In genomic region chr16:27228621-27229501, GRCh38 we compare ENCODE assay signal across 9 cellular contexts. TPM values are rescaled to one million over a fixed set of nuclear protein-coding genes. Genes with fewer than 3 reads are reported as not detected.
DNase-seq lines count a peak whose midpoint lies in the region; ATAC-seq, FAIRE-seq and TF ChIP-seq lines count a peak whose summit lies in the region.
"Had no signal": no experiment of that assay in that cellular context is flagged by ENCODE, and none has a peak within 500 bp of the region (broad histone marks: within the 10 kb centered on the region; RNA-seq: fewer than 3 reads in every experiment).

No MANE protein-coding gene starts in this region.

- no peak overlapping the region for H2AFZ ChIP-seq in HepG2 (ENCODE audit: low read length)

- DNase-seq in right lobe of liver (peak in 1 of 3 donors; percentile 50), HepG2 (ENCODE audit: low spot score) (no peak), T-helper 17 cell (no peak), left ventricle myocardium inferior (peak; percentile 58), upper lobe of right lung (no peak), AG08395 (ENCODE audit: low spot score) (no peak), NCI-H187 (lab: John Stamatoyannopoulos, UW) (no peak)
- DNase-seq: NCI-H345 had no signal

- no peak for TF ChIP-seq POLR2A in right lobe of liver (IDR thresholded peaks at IDR 0.05)
- no peak for TF ChIP-seq POLR2A in HepG2 (IDR thresholded peaks at IDR 0.05; ENCODE audit: insufficient read depth in 1 of 2, low read depth in 2 of 2, low read length in 2 of 2)

- no peaks in the 10 kb centered on the region for H3K27me3 Mint-ChIP-seq in T-helper 17 cell

- no peaks in the 10 kb centered on the region for H3K27me3 ChIP-seq in right lobe of liver
- no peaks in the 10 kb centered on the region for H3K27me3 ChIP-seq in HepG2 (ENCODE audit: control insufficient read depth in 1 of 2, insufficient read depth in 2 of 2, low read length in 2 of 2)
- H3K27me3 ChIP-seq in left ventricle myocardium inferior (ENCODE audit: low read depth) = no peaks in the 10 kb centered on the region
- no peaks in the 10 kb centered on the region for H3K27me3 ChIP-seq in upper lobe of right lung

- peak overlapping the region; percentile 100 for H3K27ac Mint-ChIP-seq in T-helper 17 cell

- no peak overlapping the region for H3K9ac ChIP-seq in HepG2 (ENCODE audit: insufficient read depth, low read depth, low read length)

- 87% methylated on average over 15 of the region's 21 CpGs for WGBS in right lobe of liver (ENCODE audit: insufficient coverage, low coverage, low lambda C conversion rate, missing lambda C conversion rate)
- WGBS in HepG2 (ENCODE audit: low lambda C conversion rate) = 93% methylated on average over 21 of the region's 21 CpGs

- in situ Hi-C loops in HepG2 (cut with HindIII; ENCODE audit: extremely low pct_ligation_motif_present, low pct_unique_long_range_greater_than_20kb) = no loop called here

- CTCF ChIA-PET in HepG2 (lab: Yijun Ruan, JAX; ENCODE audit: low intra/inter-chr PET ratio, low total read pairs) = no interaction called here

- POLR2A ChIA-PET in HepG2 (lab: Yijun Ruan, JAX) = no interaction called here

- H3K4me2 ChIP-seq in HepG2 (ENCODE audit: low read depth, low read length) = no peak overlapping the region

- no TSS peak for BruUV-seq in HepG2 (replicated peaks; lab: Mats Ljungman, UMichigan)

- no peaks in the 10 kb centered on the region for H4K20me1 ChIP-seq in HepG2 (ENCODE audit: insufficient read depth, low read length)

- no peaks in the 10 kb centered on the region for H3K4me1 ChIP-seq in right lobe of liver
- H3K4me1 ChIP-seq in HepG2 (ENCODE audit: insufficient read depth, low read length) = no peaks in the 10 kb centered on the region
- peaks cover 30% of the 10 kb centered on the region for H3K4me1 ChIP-seq in left ventricle myocardium inferior
- peaks cover 11% of the 10 kb centered on the region for H3K4me1 ChIP-seq in upper lobe of right lung

- TF ChIP-seq RAD21 in HepG2 (CRISPR knock-in tag; IDR thresholded peaks at IDR 0.05) = no peak

- H3K9me3 ChIP-seq in right lobe of liver = no peaks in the 10 kb centered on the region
- no peaks in the 10 kb centered on the region for H3K9me3 ChIP-seq in HepG2 (ENCODE audit: low read length)
- no peaks in the 10 kb centered on the region for H3K9me3 ChIP-seq in T-helper 17 cell (ENCODE audit: control insufficient read depth, low read length, poor library complexity, severe bottlenecking)
- no peaks in the 10 kb centered on the region for H3K9me3 ChIP-seq in left ventricle myocardium inferior (replicated peaks)
- H3K9me3 ChIP-seq in upper lobe of right lung = no peaks in the 10 kb centered on the region

- no peak overlapping the region for H3K27ac ChIP-seq in right lobe of liver
- no peak overlapping the region for H3K27ac ChIP-seq in HepG2 (ENCODE audit: extremely low read length, insufficient read depth, low read length)
- no peak overlapping the region for H3K27ac ChIP-seq in left ventricle myocardium inferior (replicated peaks)
- H3K27ac ChIP-seq in upper lobe of right lung = no peak overlapping the region

- peaks cover 3% of the 10 kb centered on the region for H3K36me3 Mint-ChIP-seq in T-helper 17 cell (ENCODE audit: low read depth)

- intact Hi-C loops in right lobe of liver (cut with DNase I) = loop anchor here (10.0 kb wide), 2 partner anchors 54 to 226 kb away; no protein-coding TSS in a partner anchor
- intact Hi-C loops in HepG2 (cut with micrococcal nuclease; ENCODE audit: unreplicated experiment) = no loop called here
- intact Hi-C loops in left ventricle myocardium inferior (cut with micrococcal nuclease) = no loop called here
- intact Hi-C loops in upper lobe of right lung (cut with DNase I) = no loop called here

- FAIRE-seq in HepG2 (lab: Jason Lieb, UNC) = no peak

- TF ChIP-seq EP300 in HepG2 (IDR thresholded peaks at IDR 0.05; ENCODE audit: low read depth in 2 of 2, low read length in 2 of 2) = no peak
- TF ChIP-seq EP300 in HepG2 (CRISPR knock-in tag; IDR thresholded peaks at IDR 0.05; ENCODE audit: borderline replicate concordance) = no peak

- H3K4me3 Mint-ChIP-seq in T-helper 17 cell = no peak overlapping the region

- H3K36me3 ChIP-seq in right lobe of liver = peaks cover 0 to 27% (median 7%) of the 10 kb centered on the region in 4 donors
- peaks cover 21 to 36% of the 10 kb centered on the region in 2 experiments; a peak in 4 of 5 replicates for H3K36me3 ChIP-seq in HepG2 (replicated peaks in 1 of 2; ENCODE audit: control insufficient read depth in 1 of 2, insufficient read depth in 2 of 2, low read length in 2 of 2)
- H3K36me3 ChIP-seq in left ventricle myocardium inferior = peaks cover 43% of the 10 kb centered on the region
- peaks cover 39% of the 10 kb centered on the region for H3K36me3 ChIP-seq in upper lobe of right lung

- peaks cover 52% of the 10 kb centered on the region for H3K4me1 Mint-ChIP-seq in T-helper 17 cell

- peak in 3 of 4 donors; percentile 13 to 40 (median 36) for ATAC-seq in right lobe of liver
- ATAC-seq in HepG2 = no peak
- no peak for ATAC-seq in T-helper 17 cell
- ATAC-seq in upper lobe of right lung = peak; percentile 52
- no peak for ATAC-seq in HG02970 (IDR thresholded peaks at IDR 0.05; ENCODE audit: low FRiP score, unreplicated experiment)

- no peaks in the 10 kb centered on the region for H3K79me2 ChIP-seq in HepG2 (ENCODE audit: insufficient read depth, low read length)

- TF ChIP-seq CTCF in right lobe of liver (IDR thresholded peaks at IDR 0.05) (no peak), HepG2 (CRISPR knock-in tag; IDR thresholded peaks at IDR 0.05) (no peak), left ventricle myocardium inferior (IDR thresholded peaks at IDR 0.05; ENCODE audit: borderline replicate concordance) (peak; percentile 20), upper lobe of right lung (IDR thresholded peaks at IDR 0.05) (no peak)

- no peak overlapping the region for H3K4me3 ChIP-seq in right lobe of liver
- no peak overlapping the region for H3K4me3 ChIP-seq in HepG2 (replicated peaks in 1 of 3; ENCODE audit: insufficient read depth in 1 of 3, low read depth in 2 of 3, low read length in 3 of 3)
- no peak overlapping the region for H3K4me3 ChIP-seq in left ventricle myocardium inferior
- H3K4me3 ChIP-seq in upper lobe of right lung = no peak overlapping the region

TF ChIP-seq in HepG2, 621 proteins besides CTCF, POLR2A, EP300 and RAD21 (continues in another document):
- TF ChIP-seq SALL2 (CRISPR knock-in tag; IDR thresholded peaks at IDR 0.05) = no peak

RNA-seq across cellular contexts. Expression of gene KDM8, which starts 25.5 kb away (rescaled TPM):
- 100 to 1,000 TPM in 1 of 6 experiments, 10 to 100 TPM in 5; 11.2 to 153 (median 66.7) TPM for total RNA-seq in right lobe of liver
- 5.2 and 8.6 TPM in 2 replicates for total RNA-seq in HepG2 (2016; rRNA removed; fragmentation: Illumina TruSeq; extraction: Trizol)
- 4.8 and 8.6 TPM in 2 replicates for total RNA-seq in HepG2 (2016; cell fraction: cytosol; rRNA removed; fragmentation: Illumina TruSeq; extraction: Trizol; ENCODE audit: low read depth)
- 6.8 and 8.9 TPM in 2 replicates for total RNA-seq in HepG2 (2016; cell fraction: insoluble cytoplasmic fraction; rRNA removed; fragmentation: Illumina TruSeq; extraction: Trizol)
- 5.4 and 6.5 TPM in 2 replicates for total RNA-seq in HepG2 (2016; cell fraction: membrane; rRNA removed; fragmentation: Illumina TruSeq; extraction: Trizol)
- total RNA-seq in HepG2 (2016; cell fraction: nucleus; rRNA removed; fragmentation: Illumina TruSeq; extraction: Trizol) = 10.5 and 11.8 TPM in 2 replicates
- 3.3 and 4.0 TPM in 2 replicates for polyA plus RNA-seq in HepG2 (2011; rRNA removed)
- polyA plus RNA-seq in HepG2 (2011; cell fraction: cytosol; rRNA removed) = 1.7 and 1.8 TPM in 2 replicates
- polyA plus RNA-seq in HepG2 (2011; cell fraction: nucleus; rRNA removed) = 18.0 and 23.0 TPM in 2 replicates
- polyA plus RNA-seq in HepG2 (2012) = 3.3 and 3.7 TPM in 2 replicates
- 1.4 and 2.0 TPM in 2 replicates for polyA plus RNA-seq in HepG2 (2016; cell fraction: cytosol; fragmentation: Illumina TruSeq; extraction: Trizol; ENCODE audit: low read depth)
- polyA plus RNA-seq in HepG2 (2016; cell fraction: insoluble cytoplasmic fraction; fragmentation: Illumina TruSeq; extraction: Trizol; ENCODE audit: low read depth) = 8.2 and 9.2 TPM in 2 replicates
- 2.7 and 2.8 TPM in 2 replicates for polyA plus RNA-seq in HepG2 (2016; cell fraction: membrane; fragmentation: Illumina TruSeq; extraction: Trizol; ENCODE audit: low read depth)
- polyA plus RNA-seq in HepG2 (2016; cell fraction: nucleus; fragmentation: Illumina TruSeq; extraction: Trizol; ENCODE audit: insufficient read depth, low read depth) = 14.1 and 16.6 TPM in 2 replicates
- 8.5 and 15.7 TPM in 2 replicates for polyA minus RNA-seq in HepG2 (2011; rRNA and poly(A)+ RNA removed; ENCODE audit: low replicate concordance)
- 1.7 and 2.4 TPM in 2 replicates for polyA minus RNA-seq in HepG2 (2011; cell fraction: cytosol; rRNA and poly(A)+ RNA removed)
- 13.1 and 14.7 TPM in 2 replicates for polyA minus RNA-seq in HepG2 (2011; cell fraction: nucleus; rRNA and poly(A)+ RNA removed)
- 10 to 100 TPM; 11.6 to 11.9 TPM for total RNA-seq in T-helper 17 cell
- total RNA-seq in left ventricle myocardium inferior = 3.2 TPM
- total RNA-seq in upper lobe of right lung = 6.1 TPM

RNA-seq across cellular contexts. Expression of gene NSMCE1, which starts 39.7 kb away (rescaled TPM):
- total RNA-seq in right lobe of liver (10 to 100 TPM; 23.7 to 42.3 (median 33.1) TPM), HepG2 (2016; rRNA removed; fragmentation: Illumina TruSeq; extraction: Trizol) (52.9 and 53.2 TPM in 2 replicates), T-helper 17 cell (10 to 100 TPM; 35.1 to 49.2 TPM), left ventricle myocardium inferior (38.6 TPM), upper lobe of right lung (49.2 TPM)
- 17.2 and 19.5 TPM in 2 replicates for total RNA-seq in HepG2 (2016; cell fraction: cytosol; rRNA removed; fragmentation: Illumina TruSeq; extraction: Trizol; ENCODE audit: low read depth)
- 55.4 and 56.5 TPM in 2 replicates for total RNA-seq in HepG2 (2016; cell fraction: insoluble cytoplasmic fraction; rRNA removed; fragmentation: Illumina TruSeq; extraction: Trizol)
- 25.5 and 27.7 TPM in 2 replicates for total RNA-seq in HepG2 (2016; cell fraction: membrane; rRNA removed; fragmentation: Illumina TruSeq; extraction: Trizol)
- total RNA-seq in HepG2 (2016; cell fraction: nucleus; rRNA removed; fragmentation: Illumina TruSeq; extraction: Trizol) = 28.0 and 30.5 TPM in 2 replicates
- polyA plus RNA-seq in HepG2 (2011; rRNA removed) = 42.7 and 43.5 TPM in 2 replicates
- 43.3 and 48.1 TPM in 2 replicates for polyA plus RNA-seq in HepG2 (2011; cell fraction: cytosol; rRNA removed)
- polyA plus RNA-seq in HepG2 (2011; cell fraction: nucleus; rRNA removed) = 9.6 and 20.1 TPM in 2 replicates
- 63.6 and 69.8 TPM in 2 replicates for polyA plus RNA-seq in HepG2 (2012)
- polyA plus RNA-seq in HepG2 (2016; cell fraction: cytosol; fragmentation: Illumina TruSeq; extraction: Trizol; ENCODE audit: low read depth) = 16.5 and 23.5 TPM in 2 replicates
- 55.4 and 59.8 TPM in 2 replicates for polyA plus RNA-seq in HepG2 (2016; cell fraction: insoluble cytoplasmic fraction; fragmentation: Illumina TruSeq; extraction: Trizol; ENCODE audit: low read depth)
- polyA plus RNA-seq in HepG2 (2016; cell fraction: membrane; fragmentation: Illumina TruSeq; extraction: Trizol; ENCODE audit: low read depth) = 23.1 and 25.4 TPM in 2 replicates
- 58.1 and 59.0 TPM in 2 replicates for polyA plus RNA-seq in HepG2 (2016; cell fraction: nucleus; fragmentation: Illumina TruSeq; extraction: Trizol; ENCODE audit: insufficient read depth, low read depth)
- polyA minus RNA-seq in HepG2 (2011; rRNA and poly(A)+ RNA removed; ENCODE audit: low replicate concordance) = 68.2 and 105 TPM in 2 replicates
- 19.2 and 19.6 TPM in 2 replicates for polyA minus RNA-seq in HepG2 (2011; cell fraction: cytosol; rRNA and poly(A)+ RNA removed)
- polyA minus RNA-seq in HepG2 (2011; cell fraction: nucleus; rRNA and poly(A)+ RNA removed) = 12.1 and 29.7 TPM in 2 replicates

Comparison
In these comparisons a context has a peak if more than half of its experiments do, and no peak if none do; other contexts are left out.
1. ATAC-seq: peak in right lobe of liver (3 of 4) and upper lobe of right lung (single experiment); none in HepG2 (single experiment), T-helper 17 cell (single experiment) and HG02970 (single experiment).
2. intact Hi-C loops: an anchor here in right lobe of liver (10.0 kb wide); none called in HepG2, left ventricle myocardium inferior and upper lobe of right lung.